Comparison of ENCODE assay signal across 21 cellular contexts in the genomic region with DNA sequence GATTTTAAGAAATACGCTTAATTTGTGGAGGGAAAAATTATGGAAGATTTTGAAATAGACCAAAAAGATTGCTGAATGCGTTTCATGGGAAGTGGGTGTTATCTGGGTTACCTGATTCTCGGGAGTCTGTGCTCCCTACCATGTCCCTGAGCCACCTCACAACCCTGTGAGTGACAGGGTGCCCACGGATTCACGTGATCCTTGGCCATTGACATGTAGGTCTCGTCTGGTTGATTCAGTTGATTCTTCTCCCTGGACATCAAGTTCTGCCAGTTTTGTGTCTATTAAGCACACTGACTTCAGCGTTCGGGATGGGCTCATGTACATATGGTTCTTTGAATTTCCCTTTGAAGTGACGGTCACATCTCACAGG.
"Had no signal": no experiment of that assay in that cellular context is flagged by ENCODE, and none has a peak within 500 bp of the region (broad histone marks: within the 10 kb centered on the region; RNA-seq: fewer than 3 reads in every experiment).

No MANE protein-coding gene starts in this region.

- H3K27ac ChIP-seq: breast epithelium, SK-N-MC had no signal

- H3K9me3 ChIP-seq: breast epithelium, MG63 had no signal

- H3K27me3 ChIP-seq: breast epithelium had no signal

- H3K4me1 Mint-ChIP-seq: activated naive CD4-positive, alpha-beta T cell treated with anti-CD3 and anti-CD28 coated beads, Interleukin-2, amount 10 ng/mL, durations not matched to agents 7 days and 5 days; activated T-helper 17 cell treated with anti-CD3 and anti-CD28 coated beads, Interleukin-2, amount 50 U/mL, for 72 hours; central memory CD8-positive, alpha-beta T cell had no signal

- H3K4me3 ChIP-seq: breast epithelium, MG63, SK-N-MC had no signal

- DNase-seq: activated CD4-positive, alpha-beta T cell treated with anti-CD3 and anti-CD28 coated beads for 4 hours; activated gamma-delta T cell treated with Interleukin-2 at 50 U/mL for 16 hours; activated naive CD4-positive, alpha-beta T cell treated with anti-CD3 and anti-CD28 coated beads, Interleukin-2, amount 10 ng/mL, durations not matched to agents 7 days and 5 days; activated T-cell treated with anti-CD3 and anti-CD28 coated beads, Interleukin-2, amount 50 U/mL, for 48 hours; MG63; MV-4-11; NCI-H1092 treated with DMSO at 0.1 percent for 48 hours; NCI-H1436; NCI-H1694 treated with DMSO at 0.1 percent for 48 hours; NCI-H2029 treated with DMSO at 0.1 percent for 48 hours; NCI-H345; NCI-H510A; NCI-H526 treated with DMSO at 0.1 percent for 48 hours; NCI-H82; T-helper 1 cell had no signal

- H3K27ac Mint-ChIP-seq: activated naive CD4-positive, alpha-beta T cell treated with anti-CD3 and anti-CD28 coated beads, Interleukin-2, amount 10 ng/mL, durations not matched to agents 7 days and 5 days; activated T-helper 17 cell treated with anti-CD3 and anti-CD28 coated beads, Interleukin-2, amount 50 U/mL, for 72 hours had no signal

- H3K36me3 Mint-ChIP-seq: activated naive CD4-positive, alpha-beta T cell treated with anti-CD3 and anti-CD28 coated beads, Interleukin-2, amount 10 ng/mL, durations not matched to agents 7 days and 5 days had no signal

- ATAC-seq: activated CD4-positive, CD25-positive, alpha-beta regulatory T cell treated with anti-CD3 and anti-CD28 coated beads, Interleukin-2, amount 50 U/mL, for 24 hours; Right ventricle myocardium inferior had no signal

- H3K4me1 ChIP-seq: breast epithelium had no signal

- H3K9me3 Mint-ChIP-seq: activated naive CD4-positive, alpha-beta T cell treated with anti-CD3 and anti-CD28 coated beads, Interleukin-2, amount 10 ng/mL, durations not matched to agents 7 days and 5 days; activated T-helper 17 cell treated with anti-CD3 and anti-CD28 coated beads, Interleukin-2, amount 50 U/mL, for 72 hours; central memory CD8-positive, alpha-beta T cell had no signal

- H3K4me3 Mint-ChIP-seq: activated naive CD4-positive, alpha-beta T cell treated with anti-CD3 and anti-CD28 coated beads, Interleukin-2, amount 10 ng/mL, durations not matched to agents 7 days and 5 days; activated T-helper 17 cell treated with anti-CD3 and anti-CD28 coated beads, Interleukin-2, amount 50 U/mL, for 72 hours; central memory CD8-positive, alpha-beta T cell had no signal

- H3K36me3 ChIP-seq: breast epithelium, MG63 had no signal
